In the genomic region with DNA sequence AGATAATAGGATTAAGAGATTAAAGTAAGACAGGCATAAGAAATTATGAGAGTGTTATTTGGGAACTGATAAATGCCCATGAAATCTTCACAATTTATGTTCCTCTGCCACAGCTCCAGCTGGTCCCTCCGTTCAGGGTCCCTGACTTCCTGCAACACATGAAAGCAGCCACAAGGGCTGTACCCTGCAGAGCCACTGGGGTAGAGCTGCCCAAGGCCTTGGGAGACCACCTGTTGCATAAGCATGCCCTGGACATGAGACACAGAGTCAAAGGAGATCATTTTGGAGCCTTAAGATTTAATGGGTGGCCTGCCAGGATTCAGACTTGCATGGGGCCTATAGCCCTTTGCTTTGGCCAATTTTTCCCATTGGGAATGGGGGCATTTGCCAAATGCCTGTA, we compare ENCODE assay signal across 5 cellular contexts. TPM values are rescaled to one million over a fixed set of nuclear protein-coding genes. Genes with fewer than 3 reads are reported as not detected.
"Had no signal": no experiment of that assay in that cellular context is flagged by ENCODE, and none has a peak within 500 bp of the region (broad histone marks: within the 10 kb centered on the region; RNA-seq: fewer than 3 reads in every experiment).

No MANE protein-coding gene starts in this region.

RNA-seq across cellular contexts. Expression of a gene that starts 10.7 kb away (rescaled TPM):
- total RNA-seq: HT-29, HT1080, IMR-90, K562 had no signal
- polyA plus RNA-seq: IgD-negative memory B cell, IMR-90, K562 had no signal

RNA-seq across cellular contexts. Expression of a gene that starts 37.9 kb away (rescaled TPM):
- total RNA-seq: HT-29, HT1080, IMR-90, K562 had no signal
- polyA plus RNA-seq: IgD-negative memory B cell, IMR-90, K562 had no signal

RNA-seq across cellular contexts. Expression of a gene that starts 56.2 kb away (rescaled TPM):
- total RNA-seq: HT-29, HT1080, IMR-90, K562 had no signal
- polyA plus RNA-seq: IgD-negative memory B cell, IMR-90, K562 had no signal

RNA-seq across cellular contexts. Expression of a gene that starts 58.8 kb away (rescaled TPM):
- total RNA-seq: HT-29, HT1080, IMR-90, K562 had no signal
- polyA plus RNA-seq: IgD-negative memory B cell, IMR-90, K562 had no signal
